ENCODE assay signal across 8 cellular contexts in genomic region chr4:38177792-38178665, GRCh38.
DNase-seq lines count a peak whose midpoint lies in the region; ATAC-seq and FAIRE-seq lines count a peak whose summit lies in the region.

No MANE protein-coding gene starts in this region.

- peak; percentile 39 to 54 for DNase-seq in activated CD4-positive, alpha-beta T cell treated with anti-CD3 and anti-CD28 coated beads for 4 hours
- DNase-seq in NCI-H774 (lab: John Stamatoyannopoulos, UW), result no peak
- no peak for DNase-seq in RCC 7860 (ENCODE audit: low spot score)

- no peak overlapping the region for H3K4me3 ChIP-seq in skin epidermis

- H3K27ac ChIP-seq in KOPT-K1 (ENCODE audit: low read depth, low read length, poor library complexity, severe bottlenecking), result peak overlapping the region; percentile 44
- peak overlapping the region in 15 of 21 experiments; percentile 13 to 80 (median 49) for H3K27ac ChIP-seq in skin epidermis

- no peaks in the 10 kb centered on the region for H3K9me3 ChIP-seq in KOPT-K1 (ENCODE audit: insufficient read depth, low read length, poor library complexity, severe bottlenecking)

- no peaks in the 10 kb centered on the region for H3K36me3 ChIP-seq in KOPT-K1 (ENCODE audit: insufficient read depth, low read length)

- ATAC-seq in esophagus mucosa, result peak; percentile 62
- ATAC-seq in GM21529 (IDR thresholded peaks at IDR 0.05; ENCODE audit: unreplicated experiment), result no peak
- no peak for ATAC-seq in HG03039 (IDR thresholded peaks at IDR 0.05; ENCODE audit: unreplicated experiment)

- FAIRE-seq in RCC 7860 (lab: Jason Lieb, UNC), result no peak

Comparison
In these comparisons a context has a peak if more than half of its experiments do, and no peak if none do; other contexts are left out.
1. DNase-seq: peak in activated CD4-positive, alpha-beta T cell treated with anti-CD3 and anti-CD28 coated beads for 4 hours (2 of 2); none in NCI-H774 (single experiment) and RCC 7860 (single experiment).